1 cellular context compared by ENCODE assay signal in genomic region chr13:26133851-26134250, GRCh38.
TF ChIP-seq lines count a peak whose summit lies in the region.

No MANE protein-coding gene starts in this region.

TF ChIP-seq in HepG2, 621 proteins besides CTCF, POLR2A, EP300 and RAD21 (continued from another document):
- TF ChIP-seq ZNF253 (CRISPR knock-in tag; IDR thresholded peaks at IDR 0.05; ENCODE audit: borderline replicate concordance), result no peak
TF ChIP-seq in HepG2: peak in this region for 2.
